Comparison of ENCODE assay signal across 7 cellular contexts in genomic region chr3:10194328-10195071, GRCh38. TPM values are rescaled to one million over a fixed set of nuclear protein-coding genes. Genes with fewer than 3 reads are reported as not detected.
DNase-seq lines count a peak whose midpoint lies in the region; ATAC-seq and TF ChIP-seq lines count a peak whose summit lies in the region.

No MANE protein-coding gene starts in this region.

- H3K4me1 ChIP-seq in ovary (ENCODE audit: insufficient read depth): peaks cover 16% of the 10 kb centered on the region

- ATAC-seq in activated CD8-positive, alpha-beta T cell treated with anti-CD3 and anti-CD28 coated beads, Interleukin-2, amount 10 ng/mL, durations not matched to agents 7 days and 5 days: peak; percentile 56

- H3K27me3 ChIP-seq in ovary: no peaks in the 10 kb centered on the region

- no peaks in the 10 kb centered on the region for H3K9me3 ChIP-seq in ovary

- H3K36me3 ChIP-seq in ovary: no peaks in the 10 kb centered on the region

- peak overlapping the region; percentile 53 for H3K4me3 Mint-ChIP-seq in activated CD8-positive, alpha-beta T cell treated with anti-CD3 and anti-CD28 coated beads, Interleukin-2, amount 10 ng/mL, durations not matched to agents 7 days and 5 days
- no peak overlapping the region for H3K4me3 Mint-ChIP-seq in progenitor cell of endocrine pancreas (ENCODE audit: low read depth)

- POLR2A ChIA-PET in activated CD8-positive, alpha-beta T cell treated with anti-CD3 and anti-CD28 coated beads, Interleukin-2, amount 10 ng/mL, durations not matched to agents 7 days and 5 days (lab: Charles Lee): interaction anchor here (1.0 to 2.8 kb wide), 8 partner anchors 8 to 54 kb away, joined by 3 to 22 read pairs (median 6); partner anchors contain the start of genes TATDN2 and VHL

- no peaks in the 10 kb centered on the region for H3K27me3 Mint-ChIP-seq in activated CD8-positive, alpha-beta T cell treated with anti-CD3 and anti-CD28 coated beads, Interleukin-2, amount 10 ng/mL, durations not matched to agents 7 days and 5 days (ENCODE audit: low read depth)
- no peaks in the 10 kb centered on the region for H3K27me3 Mint-ChIP-seq in progenitor cell of endocrine pancreas

- H3K9me3 Mint-ChIP-seq in activated CD8-positive, alpha-beta T cell treated with anti-CD3 and anti-CD28 coated beads, Interleukin-2, amount 10 ng/mL, durations not matched to agents 7 days and 5 days (ENCODE audit: insufficient read depth): no peaks in the 10 kb centered on the region
- H3K9me3 Mint-ChIP-seq in progenitor cell of endocrine pancreas (ENCODE audit: low read depth): no peaks in the 10 kb centered on the region

- TF ChIP-seq POLR2A in ovary (IDR thresholded peaks at IDR 0.05): no peak

- TF ChIP-seq CTCF in progenitor cell of endocrine pancreas (IDR thresholded peaks at IDR 0.05; ENCODE audit: unreplicated experiment) (no peak), ovary (IDR thresholded peaks at IDR 0.05) (no peak)

- peaks cover 3% of the 10 kb centered on the region for H3K36me3 Mint-ChIP-seq in activated CD8-positive, alpha-beta T cell treated with anti-CD3 and anti-CD28 coated beads, Interleukin-2, amount 10 ng/mL, durations not matched to agents 7 days and 5 days (ENCODE audit: low read depth)
- H3K36me3 Mint-ChIP-seq in progenitor cell of endocrine pancreas (ENCODE audit: insufficient read depth): no peaks in the 10 kb centered on the region

- intact Hi-C loops in posterior cingulate gyrus (cut with DNase I) (no loop called here), ovary (cut with DNase I) (loop anchor here in 1 of 4 donors (5.0 kb wide), 1 partner anchor 538 kb away; no protein-coding TSS in a partner anchor)

- peak overlapping the region; percentile 97 for H3K27ac Mint-ChIP-seq in activated CD8-positive, alpha-beta T cell treated with anti-CD3 and anti-CD28 coated beads, Interleukin-2, amount 10 ng/mL, durations not matched to agents 7 days and 5 days
- no peak overlapping the region for H3K27ac Mint-ChIP-seq in progenitor cell of endocrine pancreas

- WGBS in ovary, 3 donors: 48 to 55% (median 51%) methylated on average over 11 of the region's 11 CpGs

- H3K4me3 ChIP-seq in ovary: no peak overlapping the region

- H3K4me1 Mint-ChIP-seq in activated CD8-positive, alpha-beta T cell treated with anti-CD3 and anti-CD28 coated beads, Interleukin-2, amount 10 ng/mL, durations not matched to agents 7 days and 5 days (ENCODE audit: low read depth): peaks cover 86% of the 10 kb centered on the region
- peaks cover 21% of the 10 kb centered on the region for H3K4me1 Mint-ChIP-seq in progenitor cell of endocrine pancreas (ENCODE audit: low read depth)

- TF ChIP-seq EP300 in ovary (IDR thresholded peaks at IDR 0.05): no peak

- DNase-seq in HT-29 (ENCODE audit: low spot score): peak; percentile 37
- peak; percentile 64 for DNase-seq in activated CD8-positive, alpha-beta T cell treated with anti-CD3 and anti-CD28 coated beads, Interleukin-2, amount 10 ng/mL, durations not matched to agents 7 days and 5 days
- DNase-seq in epithelial cell of prostate (ENCODE audit: low read depth, low spot score): no peak
- DNase-seq in posterior cingulate gyrus: peak in 7 of 10 donors; percentile 39 to 90 (median 70)
- no peak for DNase-seq in progenitor cell of endocrine pancreas (ENCODE audit: low spot score, unreplicated experiment)
- DNase-seq in GM03348 (ENCODE audit: low spot score): no peak
- no peak for DNase-seq in ovary

- CTCF ChIA-PET in activated CD8-positive, alpha-beta T cell treated with anti-CD3 and anti-CD28 coated beads, Interleukin-2, amount 10 ng/mL, durations not matched to agents 7 days and 5 days (lab: Charles Lee): interaction anchor here (0.8 to 3.2 kb wide), 12 partner anchors 9 to 69 kb away, joined by 3 to 14 read pairs (median 4); no protein-coding TSS in a partner anchor

- H3K27ac ChIP-seq in epithelial cell of prostate (peak overlapping the region; percentile 98), ovary (peak overlapping the region in 1 of 2 donors; percentile 53)

RNA-seq across cellular contexts. Expression of gene IRAK2, which starts 29.8 kb away (rescaled TPM):
- total RNA-seq in HT-29 (2014; rRNA removed; shearing (Covaris generic)): 4.9 and 5.7 TPM in 2 replicates
- 1 to 10 TPM; 1.3 to 1.4 TPM for total RNA-seq in activated CD8-positive, alpha-beta T cell treated with anti-CD3 and anti-CD28 coated beads, Interleukin-2, amount 10 ng/mL, durations not matched to agents 7 days and 5 days
- total RNA-seq in progenitor cell of endocrine pancreas (0.36 and 0.40 TPM in 2 replicates), ovary (1 to 10 TPM; 1.4 to 1.8 (median 1.5) TPM)
- polyA plus RNA-seq in ovary: 1 to 10 TPM; 1.1 to 2.3 TPM

RNA-seq across cellular contexts. Expression of gene VHL, which starts 52.9 kb away (rescaled TPM):
- total RNA-seq in HT-29 (2014; rRNA removed; shearing (Covaris generic)): 24.8 and 27.4 TPM in 2 replicates
- total RNA-seq in activated CD8-positive, alpha-beta T cell treated with anti-CD3 and anti-CD28 coated beads, Interleukin-2, amount 10 ng/mL, durations not matched to agents 7 days and 5 days: 10 to 100 TPM; 57.0 to 59.1 TPM
- total RNA-seq in progenitor cell of endocrine pancreas (70.3 and 72.5 TPM in 2 replicates), ovary (10 to 100 TPM; 22.5 to 36.0 (median 32.9) TPM)
- polyA plus RNA-seq in ovary: 10 to 100 TPM; 24.2 to 55.2 TPM

RNA-seq across cellular contexts. Expression of gene TATDN2, which starts 53.8 kb away (rescaled TPM):
- total RNA-seq in HT-29 (2014; rRNA removed; shearing (Covaris generic)): 6.7 and 6.8 TPM in 2 replicates
- 10 to 100 TPM; 57.0 to 61.6 TPM for total RNA-seq in activated CD8-positive, alpha-beta T cell treated with anti-CD3 and anti-CD28 coated beads, Interleukin-2, amount 10 ng/mL, durations not matched to agents 7 days and 5 days
- 34.5 and 35.5 TPM in 2 replicates for total RNA-seq in progenitor cell of endocrine pancreas
- total RNA-seq in ovary: 10 to 100 TPM; 17.3 to 46.4 (median 41.2) TPM
- 10 to 100 TPM; 25.3 to 29.4 TPM for polyA plus RNA-seq in ovary

Comparison
In these comparisons a context has a peak if more than half of its experiments do, and no peak if none do; other contexts are left out.
1. DNase-seq: peak in HT-29 (single experiment), activated CD8-positive, alpha-beta T cell treated with anti-CD3 and anti-CD28 coated beads, Interleukin-2, amount 10 ng/mL, durations not matched to agents 7 days and 5 days (single experiment) and posterior cingulate gyrus (7 of 10); none in epithelial cell of prostate (single experiment), progenitor cell of endocrine pancreas (single experiment), GM03348 (single experiment) and ovary (0 of 5).